Comparison of ENCODE assay signal across 32 cellular contexts in the genomic region with DNA sequence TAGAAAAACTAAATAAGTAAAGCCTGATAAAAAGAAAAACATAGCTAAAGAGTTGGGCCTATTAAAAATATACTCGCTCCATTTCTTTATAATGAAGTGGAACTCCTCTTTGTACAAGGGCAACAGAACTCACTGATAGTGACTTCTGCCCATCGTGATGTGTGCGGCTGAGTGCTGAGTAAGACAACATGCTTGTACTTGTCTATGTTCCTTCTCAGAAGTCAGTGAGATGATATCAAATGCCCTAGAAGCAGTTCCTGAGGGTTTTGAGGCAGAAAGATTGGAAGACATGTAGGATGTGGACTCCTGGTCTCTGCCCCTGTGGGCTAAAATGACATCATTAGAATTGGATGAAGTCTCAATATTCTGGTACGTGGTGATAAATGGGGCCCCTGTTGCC.
"Had no signal": no experiment of that assay in that cellular context is flagged by ENCODE, and none has a peak within 500 bp of the region (broad histone marks: within the 10 kb centered on the region; RNA-seq: fewer than 3 reads in every experiment).

No MANE protein-coding gene starts in this region.

- H3K36me3 ChIP-seq: ovary had no signal

- H3K27ac ChIP-seq: colonic mucosa, left ventricle myocardium inferior, ovary, sigmoid colon, thyroid gland had no signal

- FAIRE-seq: endometrium, islet of Langerhans, small intestine had no signal

- H3K27me3 Mint-ChIP-seq: activated CD4-positive, alpha-beta memory T cell treated with anti-CD3 and anti-CD28 coated beads, Interleukin-2, amount 10 ng/mL, durations not matched to agents 7 days and 5 days; activated CD4-positive, alpha-beta T cell treated with anti-CD3 and anti-CD28 coated beads, Interleukin-2, amount 10 ng/mL, durations not matched to agents 24 days and 14 days; activated naive CD8-positive, alpha-beta T cell treated with anti-CD3 and anti-CD28 coated beads, Interleukin-2, amount 50 U/mL, for 24 hours; activated T-cell treated with anti-CD3 and anti-CD28 coated beads, Interleukin-2, amount 50 U/mL, for 24 hours; naive thymus-derived CD4-positive, alpha-beta T cell; progenitor cell of endocrine pancreas; stimulated activated memory B cell treated with anti-CD40 and anti-IgM and Interleukin-4, amounts not matched to agents 10 μg/mL and 1 μg/mL and 100 μg/mL, for 72 hours; stimulated activated naive CD8-positive, alpha-beta T cell treated with anti-CD3 and anti-CD28 coated beads, Interleukin-15, amount 100 ng/mL, for 72 hours; T-helper 17 cell had no signal

- DNase-seq: activated CD4-positive, alpha-beta memory T cell treated with anti-CD3 and anti-CD28 coated beads, Interleukin-2, amount 10 ng/mL, durations not matched to agents 7 days and 5 days; activated CD4-positive, alpha-beta T cell treated with anti-CD3 and anti-CD28 coated beads, Interleukin-2, amount 10 ng/mL, durations not matched to agents 24 days and 14 days; activated CD4-positive, CD25-positive, alpha-beta regulatory T cell treated with anti-CD3 and anti-CD28 coated beads, Interleukin-2, amount 50 U/mL, for 72 hours; activated CD8-positive, alpha-beta memory T cell treated with anti-CD3 and anti-CD28 coated beads, Interleukin-2, amount 50 U/mL, for 48 hours; activated gamma-delta T cell; activated naive CD4-positive, alpha-beta T cell treated with anti-CD3 and anti-CD28 coated beads, Interleukin-2, amount 50 U/mL, for 16 hours; activated naive CD8-positive, alpha-beta T cell treated with anti-CD3 and anti-CD28 coated beads, Interleukin-2, amount 50 U/mL, for 24 hours; activated T-cell treated with anti-CD3 and anti-CD28 coated beads, Interleukin-2, amount 50 U/mL, for 24 hours; amygdala; cerebellar nuclear complex; colonic mucosa; effector CD8-positive, alpha-beta T cell; foreskin melanocyte; left ventricle myocardium inferior; midbrain; naive thymus-derived CD4-positive, alpha-beta T cell; ovary; retina; sigmoid colon; small intestine; stimulated activated CD4-positive, alpha-beta T cell treated with anti-CD3 and anti-CD28 coated beads, Interleukin-1b, Interleukin-23, amount 100 ng/mL, for 48 hours; stimulated activated CD4-positive, alpha-beta T cell treated with anti-CD3 and anti-CD28 coated beads, Interleukin-4, amount 100 ng/mL, for 4 hours; stimulated activated CD8-positive, alpha-beta memory T cell treated with anti-CD3 and anti-CD28 coated beads, Interleukin-4, amount 100 ng/mL, for 48 hours; stimulated activated naive CD8-positive, alpha-beta T cell treated with anti-CD3 and anti-CD28 coated beads, Interleukin-15, amount 100 ng/mL, for 72 hours; substantia nigra; T-helper 17 cell; T1000; thyroid gland had no signal

- ATAC-seq: activated naive CD8-positive, alpha-beta T cell treated with anti-CD3 and anti-CD28 coated beads, Interleukin-2, amount 50 U/mL, for 24 hours; naive thymus-derived CD4-positive, alpha-beta T cell; stimulated activated memory B cell treated with anti-CD40 and anti-IgM and Interleukin-4, amounts not matched to agents 10 μg/mL and 1 μg/mL and 100 μg/mL, for 72 hours; stimulated activated naive CD8-positive, alpha-beta T cell treated with anti-CD3 and anti-CD28 coated beads, Interleukin-15, amount 100 ng/mL, for 72 hours; T-helper 17 cell had no signal

- H3K27ac Mint-ChIP-seq: activated CD4-positive, alpha-beta memory T cell treated with anti-CD3 and anti-CD28 coated beads, Interleukin-2, amount 10 ng/mL, durations not matched to agents 7 days and 5 days; activated CD4-positive, alpha-beta T cell treated with anti-CD3 and anti-CD28 coated beads, Interleukin-2, amount 10 ng/mL, durations not matched to agents 24 days and 14 days; activated naive CD8-positive, alpha-beta T cell treated with anti-CD3 and anti-CD28 coated beads, Interleukin-2, amount 50 U/mL, for 24 hours; activated T-cell treated with anti-CD3 and anti-CD28 coated beads, Interleukin-2, amount 50 U/mL, for 24 hours; naive thymus-derived CD4-positive, alpha-beta T cell; progenitor cell of endocrine pancreas; stimulated activated memory B cell treated with anti-CD40 and anti-IgM and Interleukin-4, amounts not matched to agents 10 μg/mL and 1 μg/mL and 100 μg/mL, for 72 hours; T-helper 17 cell had no signal

- H3K27me3 ChIP-seq: colonic mucosa, ovary, sigmoid colon, thyroid gland had no signal

- H3K4me1 Mint-ChIP-seq: activated CD4-positive, alpha-beta memory T cell treated with anti-CD3 and anti-CD28 coated beads, Interleukin-2, amount 10 ng/mL, durations not matched to agents 7 days and 5 days had no signal

- H3K9me3 Mint-ChIP-seq: activated CD4-positive, alpha-beta memory T cell treated with anti-CD3 and anti-CD28 coated beads, Interleukin-2, amount 10 ng/mL, durations not matched to agents 7 days and 5 days; activated CD4-positive, alpha-beta T cell treated with anti-CD3 and anti-CD28 coated beads, Interleukin-2, amount 10 ng/mL, durations not matched to agents 24 days and 14 days; activated naive CD8-positive, alpha-beta T cell treated with anti-CD3 and anti-CD28 coated beads, Interleukin-2, amount 50 U/mL, for 24 hours; activated T-cell treated with anti-CD3 and anti-CD28 coated beads, Interleukin-2, amount 50 U/mL, for 24 hours; naive thymus-derived CD4-positive, alpha-beta T cell; stimulated activated memory B cell treated with anti-CD40 and anti-IgM and Interleukin-4, amounts not matched to agents 10 μg/mL and 1 μg/mL and 100 μg/mL, for 72 hours; stimulated activated naive CD8-positive, alpha-beta T cell treated with anti-CD3 and anti-CD28 coated beads, Interleukin-15, amount 100 ng/mL, for 72 hours had no signal

- H3K4me1 ChIP-seq: colonic mucosa, left ventricle myocardium inferior, sigmoid colon, thyroid gland had no signal

- H3K9me3 ChIP-seq: colonic mucosa, left ventricle myocardium inferior, ovary, sigmoid colon, thyroid gland had no signal

- H3K4me3 ChIP-seq: colonic mucosa, left ventricle myocardium inferior, ovary, sigmoid colon, thyroid gland had no signal

- H3K4me3 Mint-ChIP-seq: activated CD4-positive, alpha-beta memory T cell treated with anti-CD3 and anti-CD28 coated beads, Interleukin-2, amount 10 ng/mL, durations not matched to agents 7 days and 5 days; activated CD4-positive, alpha-beta T cell treated with anti-CD3 and anti-CD28 coated beads, Interleukin-2, amount 10 ng/mL, durations not matched to agents 24 days and 14 days; activated naive CD8-positive, alpha-beta T cell treated with anti-CD3 and anti-CD28 coated beads, Interleukin-2, amount 50 U/mL, for 24 hours; activated T-cell treated with anti-CD3 and anti-CD28 coated beads, Interleukin-2, amount 50 U/mL, for 24 hours; naive thymus-derived CD4-positive, alpha-beta T cell; stimulated activated memory B cell treated with anti-CD40 and anti-IgM and Interleukin-4, amounts not matched to agents 10 μg/mL and 1 μg/mL and 100 μg/mL, for 72 hours; stimulated activated naive CD8-positive, alpha-beta T cell treated with anti-CD3 and anti-CD28 coated beads, Interleukin-15, amount 100 ng/mL, for 72 hours; T-helper 17 cell had no signal
